Comparison of ENCODE assay signal across 9 cellular contexts in genomic region chr1:94734963-94735899, GRCh38.
A peak's percentile ranks its signal among the peaks of the same experiment; 100 is the strongest.
DNase-seq lines count a peak whose midpoint lies in the region; ATAC-seq and TF ChIP-seq lines count a peak whose summit lies in the region.
"Had no signal": no experiment of that assay in that cellular context is flagged by ENCODE, and none has a peak within 500 bp of the region (broad histone marks: within the 10 kb centered on the region; RNA-seq: fewer than 3 reads in every experiment).

No MANE protein-coding gene starts in this region.

- H3K27ac ChIP-seq in A673 (ENCODE audit: low read depth, low read length, poor library complexity, severe bottlenecking) (peak overlapping the region; percentile 90), mesodermal cell (ENCODE audit: low read depth, low read length, severe bottlenecking) (peak overlapping the region; percentile 77)

- TF ChIP-seq CTCF in A673 (conservative IDR thresholded peaks at IDR 0.05; ENCODE audit: low read depth, low read length) = no peak
- no peak for TF ChIP-seq CTCF in cardiac fibroblast (IDR thresholded peaks at IDR 0.05; ENCODE audit: low read depth, low read length)

- no peaks in the 10 kb centered on the region for H3K27me3 ChIP-seq in A673 (replicated peaks; ENCODE audit: insufficient read depth, low read depth, low read length, poor library complexity)

- 55 to 58% methylated on average over 11 to 15 of the region's 20 CpGs for WGBS in mesodermal cell (ENCODE audit: insufficient coverage in 2 of 2), 2 experiments

- in situ Hi-C loops in KBM-7 (cut with MboI; ENCODE audit: low pct_unique_long_range_greater_than_20kb, low sequenced_read_pairs) = no loop called here

- H3K36me3 ChIP-seq in A673 (ENCODE audit: insufficient read depth, low read length, poor library complexity, severe bottlenecking) (no peaks in the 10 kb centered on the region), mesodermal cell (ENCODE audit: control insufficient read depth, insufficient read depth, low read length) (no peaks in the 10 kb centered on the region)

- H3K4me3 ChIP-seq in A673 (ENCODE audit: low read depth, low read length, poor library complexity, severe bottlenecking) (no peak overlapping the region), cardiac fibroblast (replicated peaks in 1 of 2; ENCODE audit: low read depth in 2 of 2, low read length in 2 of 2) (peak overlapping the region in 1 of 2 donors; percentile 5), mesodermal cell (ENCODE audit: extremely low read depth, insufficient read depth, low read length, poor library complexity, severe bottlenecking) (no peak overlapping the region)

- H3K9me3 ChIP-seq in A673 (ENCODE audit: low read depth, low read length, poor library complexity, severe bottlenecking) = no peaks in the 10 kb centered on the region
- H3K9me3 ChIP-seq in mesodermal cell (ENCODE audit: control insufficient read depth, low read length) = no peaks in the 10 kb centered on the region

- H3K4me1 ChIP-seq in A673 (ENCODE audit: insufficient read depth, low read length, poor library complexity, severe bottlenecking) = peaks cover 33% of the 10 kb centered on the region
- H3K4me1 ChIP-seq in mesodermal cell (ENCODE audit: control insufficient read depth, insufficient read depth, low read length, poor library complexity, severe bottlenecking) = peaks cover 33% of the 10 kb centered on the region

- POLR2A ChIA-PET in A673 (lab: Charles Lee; ENCODE audit: low non-redundant PET) = no interaction called here

- no peak for ATAC-seq in HG03457 (IDR thresholded peaks at IDR 0.05; ENCODE audit: unreplicated experiment)

- no TSS peak for BruUV-seq in A673 (replicated peaks; lab: Mats Ljungman, UMichigan)

- intact Hi-C loops in A673 (cut with micrococcal nuclease; ENCODE audit: unreplicated experiment) = no loop called here

- DNase-seq in A673 (ENCODE audit: low spot score) (peak; percentile 97), KBM-7 (peak; percentile 99), cardiac fibroblast (ENCODE audit: low read depth in 2 of 2) (peak; percentile 75 to 93), NCI-H1092 treated with DMSO at 0.1 percent for 48 hours (lab: John Stamatoyannopoulos, UW) (no peak), NCI-H146 treated with DMSO at 0.1 percent for 48 hours (lab: John Stamatoyannopoulos, UW; ENCODE audit: unreplicated experiment) (no peak), COLO668 (lab: John Stamatoyannopoulos, UW; ENCODE audit: unreplicated experiment) (no peak)
- DNase-seq: activated CD4-positive, alpha-beta memory T cell treated with anti-CD3 and anti-CD28 coated beads for 36 hours had no signal

- CTCF ChIA-PET in A673 (lab: Charles Lee) = no interaction called here

Comparison
In these comparisons a context has a peak if more than half of its experiments do, and no peak if none do; other contexts are left out.
1. DNase-seq: peak in A673 (single experiment), KBM-7 (single experiment) and cardiac fibroblast (2 of 2); none in NCI-H1092 treated with DMSO at 0.1 percent for 48 hours (single experiment), NCI-H146 treated with DMSO at 0.1 percent for 48 hours (single experiment) and COLO668 (single experiment).